13 cellular contexts compared by ENCODE assay signal in the genomic region with DNA sequence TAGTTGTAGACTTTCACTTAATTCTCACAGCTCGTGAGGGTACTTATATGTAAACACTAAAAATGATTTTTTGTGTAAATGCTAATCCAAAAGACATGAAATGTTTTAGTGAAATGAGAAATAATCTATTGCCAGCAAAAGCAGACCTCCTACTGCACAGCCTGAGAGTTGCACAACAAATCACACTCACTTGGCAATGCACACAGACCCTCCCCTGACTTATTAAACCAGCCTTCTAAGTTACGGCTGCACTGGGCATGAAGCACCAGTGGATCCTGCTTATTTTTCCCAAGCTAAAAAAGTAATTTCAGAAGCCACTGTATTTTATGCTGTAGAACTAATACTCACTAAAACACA. TPM values are rescaled to one million over a fixed set of nuclear protein-coding genes. Genes with fewer than 3 reads are reported as not detected.
DNase-seq lines count a peak whose midpoint lies in the region; ATAC-seq and TF ChIP-seq lines count a peak whose summit lies in the region.
"Had no signal": no experiment of that assay in that cellular context is flagged by ENCODE, and none has a peak within 500 bp of the region (broad histone marks: within the 10 kb centered on the region; RNA-seq: fewer than 3 reads in every experiment).

No MANE protein-coding gene starts in this region.

- no TSS peak for BruUV-seq in mammary epithelial cell (replicated peaks; lab: Mats Ljungman, UMichigan)

- no peak overlapping the region for H3K27ac Mint-ChIP-seq in activated CD8-positive, alpha-beta T cell treated with anti-CD3 and anti-CD28 coated beads, Interleukin-2, amount 10 ng/mL, durations not matched to agents 7 days and 5 days
- H3K27ac Mint-ChIP-seq: stimulated activated naive B cell treated with anti-CD40 and anti-IgM and Interleukin-4, amounts not matched to agents 10 μg/mL and 1 μg/mL and 100 μg/mL, for 72 hours had no signal

- in situ Hi-C loops in mammary epithelial cell (cut with MboI; ENCODE audit: low sequenced_read_pairs in 2 of 2): loop anchor here in 1 of 2 donors (5.0 to 25.0 kb wide), 3 partner anchors 38 to 697 kb away; a partner anchor contains a TSS

- no peaks in the 10 kb centered on the region for H3K4me1 Mint-ChIP-seq in activated CD8-positive, alpha-beta T cell treated with anti-CD3 and anti-CD28 coated beads, Interleukin-2, amount 10 ng/mL, durations not matched to agents 7 days and 5 days (ENCODE audit: low read depth)

- POLR2A ChIA-PET in activated CD8-positive, alpha-beta T cell treated with anti-CD3 and anti-CD28 coated beads, Interleukin-2, amount 10 ng/mL, durations not matched to agents 7 days and 5 days (lab: Charles Lee): no interaction called here

- H3K4me1 ChIP-seq in mammary epithelial cell (ENCODE audit: insufficient read depth, low read length) (peaks cover 63% of the 10 kb centered on the region), smooth muscle cell (ENCODE audit: low read depth) (peaks cover 56% of the 10 kb centered on the region)

- dilution Hi-C loops in mammary epithelial cell (cut with HindIII; ENCODE audit: low sequenced_read_pairs): loop anchor here (25.0 kb wide), 1 partner anchor 103 kb away; no protein-coding TSS in a partner anchor

- H3K27me3 Mint-ChIP-seq in activated CD8-positive, alpha-beta T cell treated with anti-CD3 and anti-CD28 coated beads, Interleukin-2, amount 10 ng/mL, durations not matched to agents 7 days and 5 days (ENCODE audit: low read depth): peaks cover 19% of the 10 kb centered on the region

- no peak overlapping the region for H2AFZ ChIP-seq in mammary epithelial cell (ENCODE audit: low read depth, low read length)
- no peak overlapping the region for H2AFZ ChIP-seq in smooth muscle cell (ENCODE audit: low read depth)

- H4K20me1 ChIP-seq in mammary epithelial cell (ENCODE audit: insufficient read depth, low read length) (peaks cover 2% of the 10 kb centered on the region), smooth muscle cell (ENCODE audit: low read depth) (peaks cover 100% of the 10 kb centered on the region)

- peak overlapping the region; percentile 26 for H3K9ac ChIP-seq in mammary epithelial cell (ENCODE audit: insufficient read depth, low read length)
- no peak overlapping the region for H3K9ac ChIP-seq in smooth muscle cell (ENCODE audit: low read depth)

- CTCF ChIA-PET in mammary epithelial cell (lab: Charles Lee; ENCODE audit: low non-redundant PET): interaction anchor here (0.5 to 1.8 kb wide), 5 partner anchors 9 to 334 kb away, joined by 4 to 19 read pairs (median 8); no protein-coding TSS in a partner anchor
- CTCF ChIA-PET in activated CD8-positive, alpha-beta T cell treated with anti-CD3 and anti-CD28 coated beads, Interleukin-2, amount 10 ng/mL, durations not matched to agents 7 days and 5 days (lab: Charles Lee): interaction anchor here (0.6 to 10.2 kb wide), 45 partner anchors 9 to 554 kb away, joined by 3 to 105 read pairs (median 6); a partner anchor contains a TSS

- no peak for TF ChIP-seq POLR2A in lower leg skin (IDR thresholded peaks at IDR 0.05)

- intact Hi-C loops in mammary epithelial cell (cut with micrococcal nuclease) (loop anchor here (1.0 to 2.0 kb wide), 4 partner anchors 15 to 299 kb away; no protein-coding TSS in a partner anchor), lower leg skin (cut with DNase I; ENCODE audit: low total_unique reads) (no loop called here)

- H3K79me2 ChIP-seq in mammary epithelial cell (ENCODE audit: insufficient read depth, low read length) (peaks cover 97% of the 10 kb centered on the region), smooth muscle cell (ENCODE audit: low read depth) (peaks cover 98% of the 10 kb centered on the region)

- H3K36me3 ChIP-seq in mammary epithelial cell (ENCODE audit: insufficient read depth, low read length): peaks cover 42% of the 10 kb centered on the region
- H3K36me3 ChIP-seq in smooth muscle cell (ENCODE audit: low read depth): peaks cover 13% of the 10 kb centered on the region

- H3K4me2 ChIP-seq in mammary epithelial cell (ENCODE audit: insufficient read depth, low read depth, low read length) (peak overlapping the region; percentile 88), smooth muscle cell (peak overlapping the region; percentile 94)

- no peaks in the 10 kb centered on the region for H3K36me3 Mint-ChIP-seq in activated CD8-positive, alpha-beta T cell treated with anti-CD3 and anti-CD28 coated beads, Interleukin-2, amount 10 ng/mL, durations not matched to agents 7 days and 5 days (ENCODE audit: low read depth)

- no peak for ATAC-seq in HG02884 (IDR thresholded peaks at IDR 0.05; ENCODE audit: unreplicated experiment)
- ATAC-seq in activated CD8-positive, alpha-beta T cell treated with anti-CD3 and anti-CD28 coated beads, Interleukin-2, amount 10 ng/mL, durations not matched to agents 7 days and 5 days: no peak

- no peak overlapping the region for H3K4me3 ChIP-seq in mammary epithelial cell (replicated peaks in 1 of 3; ENCODE audit: insufficient read depth in 1 of 3, low read depth in 2 of 3, low read length in 3 of 3)
- H3K4me3 ChIP-seq in smooth muscle cell: no peak overlapping the region
- H3K4me3 ChIP-seq in lower leg skin (ENCODE audit: low read depth, poor library complexity, severe bottlenecking): no peak overlapping the region
- H3K4me3 ChIP-seq: SJSA1 had no signal

- H3K4me3 Mint-ChIP-seq in activated CD8-positive, alpha-beta T cell treated with anti-CD3 and anti-CD28 coated beads, Interleukin-2, amount 10 ng/mL, durations not matched to agents 7 days and 5 days: no peak overlapping the region
- H3K4me3 Mint-ChIP-seq: stimulated activated naive B cell treated with anti-CD40 and anti-IgM and Interleukin-4, amounts not matched to agents 10 μg/mL and 1 μg/mL and 100 μg/mL, for 72 hours had no signal

- peak; percentile 41 for DNase-seq in HT-29 (ENCODE audit: low spot score)
- no peak for DNase-seq in mammary epithelial cell
- DNase-seq in kidney glomerular epithelial cell (lab: John Stamatoyannopoulos, UW): peak; percentile 15
- no peak for DNase-seq in smooth muscle cell (lab: John Stamatoyannopoulos, UW; ENCODE audit: unreplicated experiment)
- DNase-seq in activated CD8-positive, alpha-beta memory T cell treated with anti-CD3 and anti-CD28 coated beads for 24 hours: no peak
- DNase-seq in activated CD8-positive, alpha-beta T cell treated with anti-CD3 and anti-CD28 coated beads, Interleukin-2, amount 10 ng/mL, durations not matched to agents 7 days and 5 days: no peak
- no peak for DNase-seq in lower leg skin (ENCODE audit: low spot score in 2 of 2)
- DNase-seq: cortex of kidney; small intestine; stimulated activated naive B cell treated with anti-CD40 and anti-IgM and Interleukin-4, amounts not matched to agents 10 μg/mL and 1 μg/mL and 100 μg/mL, for 72 hours had no signal

- no peaks in the 10 kb centered on the region for H3K9me3 ChIP-seq in mammary epithelial cell (replicated peaks; ENCODE audit: insufficient read depth, low read length)
- H3K9me3 ChIP-seq in smooth muscle cell (replicated peaks; ENCODE audit: low read depth): no peaks in the 10 kb centered on the region
- H3K9me3 ChIP-seq: SJSA1 had no signal

- TF ChIP-seq CTCF in mammary epithelial cell (conservative IDR thresholded peaks at IDR 0.05 in 1 of 2, IDR thresholded peaks at IDR 0.05 in 1 of 2; ENCODE audit: extremely low read depth in 1 of 2, insufficient read depth in 1 of 2, low read depth in 1 of 2, low read length in 2 of 2) (no peak), smooth muscle cell (IDR thresholded peaks at IDR 0.05; ENCODE audit: borderline replicate concordance, insufficient read depth, poor library complexity, severe bottlenecking) (no peak), lower leg skin (IDR thresholded peaks at IDR 0.05) (no peak)

- WGBS in mammary epithelial cell (ENCODE audit: low coverage, missing lambda C conversion rate): 64% methylated on average over 2 of the region's 2 CpGs
- 44% methylated on average over 2 of the region's 2 CpGs for WGBS in smooth muscle cell (ENCODE audit: low lambda C conversion rate)
- 27% methylated on average over 2 of the region's 2 CpGs for WGBS in lower leg skin, 2 donors

- peaks cover 65% of the 10 kb centered on the region for H3F3A ChIP-seq in smooth muscle cell (ENCODE audit: low read depth)

- H3K27ac ChIP-seq in mammary epithelial cell (ENCODE audit: insufficient read depth, low read depth, low read length) (peak overlapping the region; percentile 30), smooth muscle cell (ENCODE audit: low read depth) (peak overlapping the region; percentile 93)
- H3K27ac ChIP-seq: HL-60, SJSA1 had no signal

- H3K9me3 Mint-ChIP-seq in activated CD8-positive, alpha-beta T cell treated with anti-CD3 and anti-CD28 coated beads, Interleukin-2, amount 10 ng/mL, durations not matched to agents 7 days and 5 days (ENCODE audit: insufficient read depth): no peaks in the 10 kb centered on the region
- H3K9me3 Mint-ChIP-seq: stimulated activated naive B cell treated with anti-CD40 and anti-IgM and Interleukin-4, amounts not matched to agents 10 μg/mL and 1 μg/mL and 100 μg/mL, for 72 hours had no signal

- no peaks in the 10 kb centered on the region for H3K27me3 ChIP-seq in mammary epithelial cell (ENCODE audit: insufficient read depth, low read length)
- H3K27me3 ChIP-seq in smooth muscle cell (ENCODE audit: low read depth): no peaks in the 10 kb centered on the region
- H3K27me3 ChIP-seq: SJSA1 had no signal

RNA-seq across cellular contexts. Expression of a gene that starts 10.3 kb away (rescaled TPM):
- 76.1 and 76.5 TPM in 2 replicates for total RNA-seq in HT-29 (2014; rRNA removed; shearing (Covaris generic))
- total RNA-seq in mammary epithelial cell: 100 to 1,000 TPM in 1 of 2 donors, 10 to 100 TPM in 1; 38.8 to 150 TPM
- polyA plus RNA-seq in mammary epithelial cell: 115 TPM
- polyA minus RNA-seq in mammary epithelial cell: 99.8 TPM
- 172 and 184 TPM in 2 replicates for total RNA-seq in smooth muscle cell
- 81.6 and 90.9 TPM in 2 replicates for polyA plus RNA-seq in smooth muscle cell
- total RNA-seq in activated CD8-positive, alpha-beta T cell treated with anti-CD3 and anti-CD28 coated beads, Interleukin-2, amount 10 ng/mL, durations not matched to agents 7 days and 5 days: under 1 TPM in 1 of 2 experiments, not detected in 1; 0.21 TPM
- total RNA-seq in lower leg skin: 100 to 1,000 TPM in 3 of 4 donors, 10 to 100 TPM in 1; 93.6 to 566 (median 163) TPM

RNA-seq across cellular contexts. Expression of a gene that starts 54.3 kb away (rescaled TPM):
- 189 and 198 TPM in 2 replicates for total RNA-seq in HT-29 (2014; rRNA removed; shearing (Covaris generic))
- total RNA-seq in mammary epithelial cell (100 to 1,000 TPM; 106 to 264 TPM), smooth muscle cell (177 and 179 TPM in 2 replicates), lower leg skin (10 to 100 TPM; 74.8 to 94.0 (median 87.8) TPM)
- polyA plus RNA-seq in mammary epithelial cell (361 TPM), smooth muscle cell (434 and 461 TPM in 2 replicates)
- polyA minus RNA-seq in mammary epithelial cell: 166 TPM
- total RNA-seq in activated CD8-positive, alpha-beta T cell treated with anti-CD3 and anti-CD28 coated beads, Interleukin-2, amount 10 ng/mL, durations not matched to agents 7 days and 5 days: 100 to 1,000 TPM; 296 to 302 TPM

Comparison
In these comparisons a context has a peak if more than half of its experiments do, and no peak if none do; other contexts are left out.
1. DNase-seq: peak in HT-29 (single experiment) and kidney glomerular epithelial cell (single experiment); none in mammary epithelial cell (single experiment), smooth muscle cell (single experiment), activated CD8-positive, alpha-beta memory T cell treated with anti-CD3 and anti-CD28 coated beads for 24 hours (single experiment), activated CD8-positive, alpha-beta T cell treated with anti-CD3 and anti-CD28 coated beads, Interleukin-2, amount 10 ng/mL, durations not matched to agents 7 days and 5 days (single experiment) and lower leg skin (0 of 2).
2. RNA of a gene that starts 10.3 kb away (total RNA-seq): 172 to 184 TPM in smooth muscle cell, 93.6 to 566 TPM in lower leg skin, 38.8 to 150 TPM in mammary epithelial cell and 76.1 to 76.5 TPM in HT-29; 0.21 TPM in activated CD8-positive, alpha-beta T cell treated with anti-CD3 and anti-CD28 coated beads, Interleukin-2, amount 10 ng/mL, durations not matched to agents 7 days and 5 days; every median in the first group is over 10 times any median in the second.